Comparison of ENCODE assay signal across 28 cellular contexts in the genomic region with DNA sequence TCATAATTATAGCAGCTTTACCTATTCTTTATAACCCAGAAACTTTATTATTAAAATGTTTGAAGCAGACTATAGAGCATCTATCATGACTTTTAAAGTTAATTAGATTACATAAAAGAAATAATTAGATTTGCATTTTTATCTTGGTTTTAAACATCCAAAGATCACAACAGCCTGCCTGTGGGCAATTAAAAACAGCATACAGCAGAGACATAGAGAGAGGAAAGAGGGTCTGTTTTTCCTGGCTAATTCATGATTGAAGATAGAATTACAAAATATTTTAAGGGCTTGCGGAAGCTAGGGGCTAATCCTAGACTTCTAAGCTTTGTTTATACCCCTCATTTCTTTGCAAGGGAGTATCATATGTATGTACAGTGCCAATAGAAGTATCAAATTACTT.
"Had no signal": no experiment of that assay in that cellular context is flagged by ENCODE, and none has a peak within 500 bp of the region (broad histone marks: within the 10 kb centered on the region; RNA-seq: fewer than 3 reads in every experiment).

No MANE protein-coding gene starts in this region.

- ATAC-seq: activated naive CD4-positive, alpha-beta T cell treated with anti-CD3 and anti-CD28 coated beads, Interleukin-2, amount 50 U/mL, for 72 hours; activated naive CD8-positive, alpha-beta T cell treated with anti-CD3 and anti-CD28 coated beads, Interleukin-2, amount 50 U/mL, for 24 hours; activated T-cell treated with anti-CD3 and anti-CD28 coated beads, Interleukin-2, amount 50 U/mL, for 4 hours; body of pancreas; PC-3 had no signal

- H3K27ac Mint-ChIP-seq: activated CD4-positive, alpha-beta memory T cell treated with anti-CD3 and anti-CD28 coated beads for 36 hours; activated CD4-positive, alpha-beta T cell treated with anti-CD3 and anti-CD28 coated beads, Interleukin-2, amount 10 ng/mL, durations not matched to agents 7 days and 5 days; activated naive CD4-positive, alpha-beta T cell treated with anti-CD3 and anti-CD28 coated beads, Interleukin-2, amount 50 U/mL, for 72 hours; activated naive CD8-positive, alpha-beta T cell treated with anti-CD3 and anti-CD28 coated beads, Interleukin-2, amount 50 U/mL, for 24 hours had no signal

- H3K27me3 Mint-ChIP-seq: activated CD4-positive, alpha-beta memory T cell treated with anti-CD3 and anti-CD28 coated beads for 36 hours; activated CD4-positive, alpha-beta T cell treated with anti-CD3 and anti-CD28 coated beads, Interleukin-2, amount 10 ng/mL, durations not matched to agents 7 days and 5 days; activated naive CD8-positive, alpha-beta T cell treated with anti-CD3 and anti-CD28 coated beads, Interleukin-2, amount 50 U/mL, for 24 hours had no signal

- H3K4me1 ChIP-seq: ascending aorta, body of pancreas, SJSA1 had no signal

- DNase-seq: activated CD4-positive, alpha-beta memory T cell treated with anti-CD3 and anti-CD28 coated beads for 36 hours; activated CD4-positive, alpha-beta T cell treated with anti-CD3 and anti-CD28 coated beads, Interleukin-2, amount 10 ng/mL, durations not matched to agents 7 days and 5 days; activated CD4-positive, CD25-positive, alpha-beta regulatory T cell; activated CD8-positive, alpha-beta memory T cell treated with anti-CD3 and anti-CD28 coated beads for 24 hours; activated effector memory CD4-positive, alpha-beta T cell treated with anti-CD3 and anti-CD28 coated beads, Interleukin-2, amount 50 U/mL, for 16 hours; activated naive CD4-positive, alpha-beta T cell treated with Interleukin-2 at 50 U/mL for 16 hours; activated naive CD8-positive, alpha-beta T cell treated with anti-CD3 and anti-CD28 coated beads, Interleukin-2, amount 50 U/mL, for 24 hours; activated T-cell treated with anti-CD3 and anti-CD28 coated beads, Interleukin-2, amount 50 U/mL, for 4 hours; amniotic stem cell; body of pancreas; central memory CD4-positive, alpha-beta T cell; Karpas-422; MM.1S; NCI-H1417 treated with DMSO at 0.1 percent for 48 hours; NCI-H1694; NCI-H2029 treated with DMSO at 0.1 percent for 48 hours; NCI-H2171; NCI-H2227 treated with DMSO at 0.1 percent for 48 hours; NCI-H446 treated with DMSO at 0.1 percent for 48 hours; NCI-H526; PC-3; SHP77; T-helper 1 cell had no signal

- H3K4me3 Mint-ChIP-seq: activated CD4-positive, alpha-beta memory T cell treated with anti-CD3 and anti-CD28 coated beads for 36 hours; activated CD4-positive, alpha-beta T cell treated with anti-CD3 and anti-CD28 coated beads, Interleukin-2, amount 10 ng/mL, durations not matched to agents 7 days and 5 days; activated naive CD8-positive, alpha-beta T cell treated with anti-CD3 and anti-CD28 coated beads, Interleukin-2, amount 50 U/mL, for 24 hours; activated T-cell treated with anti-CD3 and anti-CD28 coated beads, Interleukin-2, amount 50 U/mL, for 4 hours had no signal

- H3K4me3 ChIP-seq: ascending aorta, body of pancreas, K562, SJSA1 had no signal

- H3K9me3 ChIP-seq: ascending aorta, body of pancreas, SJSA1 had no signal

- H3K36me3 Mint-ChIP-seq: activated CD4-positive, alpha-beta memory T cell treated with anti-CD3 and anti-CD28 coated beads for 36 hours; activated naive CD4-positive, alpha-beta T cell treated with anti-CD3 and anti-CD28 coated beads, Interleukin-2, amount 50 U/mL, for 72 hours had no signal

- H3K27me3 ChIP-seq: ascending aorta, body of pancreas, SJSA1 had no signal

- H3K4me1 Mint-ChIP-seq: activated CD4-positive, alpha-beta T cell treated with anti-CD3 and anti-CD28 coated beads, Interleukin-2, amount 10 ng/mL, durations not matched to agents 7 days and 5 days; activated naive CD8-positive, alpha-beta T cell treated with anti-CD3 and anti-CD28 coated beads, Interleukin-2, amount 50 U/mL, for 24 hours had no signal

- H3K9me3 Mint-ChIP-seq: activated CD4-positive, alpha-beta memory T cell treated with anti-CD3 and anti-CD28 coated beads for 36 hours; activated CD4-positive, alpha-beta T cell treated with anti-CD3 and anti-CD28 coated beads, Interleukin-2, amount 10 ng/mL, durations not matched to agents 7 days and 5 days; activated naive CD4-positive, alpha-beta T cell treated with anti-CD3 and anti-CD28 coated beads, Interleukin-2, amount 50 U/mL, for 72 hours; activated naive CD8-positive, alpha-beta T cell treated with anti-CD3 and anti-CD28 coated beads, Interleukin-2, amount 50 U/mL, for 24 hours had no signal

- H3K27ac ChIP-seq: ascending aorta, body of pancreas, SJSA1, VCaP had no signal

- H3K36me3 ChIP-seq: ascending aorta, SJSA1 had no signal
